In the genomic region with DNA sequence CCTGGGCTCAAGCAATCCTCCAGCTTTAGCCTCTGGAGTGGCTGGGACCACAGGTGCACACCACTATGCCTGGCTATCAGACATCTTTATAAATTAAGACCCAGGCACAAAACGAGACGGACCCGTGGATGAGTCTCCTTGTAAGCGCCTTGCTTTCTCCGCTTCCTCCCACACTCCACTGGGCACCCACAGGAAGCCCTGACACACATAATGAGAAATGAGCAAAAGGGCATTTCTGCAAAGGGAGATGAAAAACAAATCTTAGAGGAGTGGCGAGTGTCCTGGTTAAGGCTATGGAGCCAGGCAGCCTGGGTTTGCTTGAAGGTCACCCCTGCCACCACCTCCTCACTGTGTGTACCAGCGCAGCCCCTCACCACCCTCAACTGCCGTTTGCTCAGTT, we compare ENCODE assay signal across 1 cellular context.
TF ChIP-seq lines count a peak whose summit lies in the region.

No MANE protein-coding gene starts in this region.

TF ChIP-seq in WTC11, 78 proteins besides CTCF, POLR2A, EP300 and RAD21 (continued from another document):
- TF ChIP-seq, protein P1, sequence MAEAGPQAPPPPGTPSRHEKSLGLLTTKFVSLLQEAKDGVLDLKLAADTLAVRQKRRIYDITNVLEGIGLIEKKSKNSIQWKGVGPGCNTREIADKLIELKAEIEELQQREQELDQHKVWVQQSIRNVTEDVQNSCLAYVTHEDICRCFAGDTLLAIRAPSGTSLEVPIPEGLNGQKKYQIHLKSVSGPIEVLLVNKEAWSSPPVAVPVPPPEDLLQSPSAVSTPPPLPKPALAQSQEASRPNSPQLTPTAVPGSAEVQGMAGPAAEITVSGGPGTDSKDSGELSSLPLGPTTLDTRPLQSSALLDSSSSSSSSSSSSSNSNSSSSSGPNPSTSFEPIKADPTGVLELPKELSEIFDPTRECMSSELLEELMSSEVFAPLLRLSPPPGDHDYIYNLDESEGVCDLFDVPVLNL (CRISPR knock-in tag; IDR thresholded peaks at IDR 0.05; ENCODE audit: borderline replicate concordance, low read depth), result no peak
- TF ChIP-seq ZNF138 (CRISPR knock-in tag; conservative IDR thresholded peaks at IDR 0.05) (no peak), TCF7 (CRISPR knock-in tag; IDR thresholded peaks at IDR 0.05; ENCODE audit: low read depth) (no peak), ZNF317 (CRISPR knock-in tag; IDR thresholded peaks at IDR 0.05; ENCODE audit: borderline replicate concordance, low read depth) (no peak), MXD4 (CRISPR knock-in tag; IDR thresholded peaks at IDR 0.05; ENCODE audit: borderline replicate concordance) (no peak)
- TF ChIP-seq, protein P2, sequence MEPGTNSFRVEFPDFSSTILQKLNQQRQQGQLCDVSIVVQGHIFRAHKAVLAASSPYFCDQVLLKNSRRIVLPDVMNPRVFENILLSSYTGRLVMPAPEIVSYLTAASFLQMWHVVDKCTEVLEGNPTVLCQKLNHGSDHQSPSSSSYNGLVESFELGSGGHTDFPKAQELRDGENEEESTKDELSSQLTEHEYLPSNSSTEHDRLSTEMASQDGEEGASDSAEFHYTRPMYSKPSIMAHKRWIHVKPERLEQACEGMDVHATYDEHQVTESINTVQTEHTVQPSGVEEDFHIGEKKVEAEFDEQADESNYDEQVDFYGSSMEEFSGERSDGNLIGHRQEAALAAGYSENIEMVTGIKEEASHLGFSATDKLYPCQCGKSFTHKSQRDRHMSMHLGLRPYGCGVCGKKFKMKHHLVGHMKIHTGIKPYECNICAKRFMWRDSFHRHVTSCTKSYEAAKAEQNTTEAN (CRISPR knock-in tag; IDR thresholded peaks at IDR 0.05), result no peak
- TF ChIP-seq, protein P3, sequence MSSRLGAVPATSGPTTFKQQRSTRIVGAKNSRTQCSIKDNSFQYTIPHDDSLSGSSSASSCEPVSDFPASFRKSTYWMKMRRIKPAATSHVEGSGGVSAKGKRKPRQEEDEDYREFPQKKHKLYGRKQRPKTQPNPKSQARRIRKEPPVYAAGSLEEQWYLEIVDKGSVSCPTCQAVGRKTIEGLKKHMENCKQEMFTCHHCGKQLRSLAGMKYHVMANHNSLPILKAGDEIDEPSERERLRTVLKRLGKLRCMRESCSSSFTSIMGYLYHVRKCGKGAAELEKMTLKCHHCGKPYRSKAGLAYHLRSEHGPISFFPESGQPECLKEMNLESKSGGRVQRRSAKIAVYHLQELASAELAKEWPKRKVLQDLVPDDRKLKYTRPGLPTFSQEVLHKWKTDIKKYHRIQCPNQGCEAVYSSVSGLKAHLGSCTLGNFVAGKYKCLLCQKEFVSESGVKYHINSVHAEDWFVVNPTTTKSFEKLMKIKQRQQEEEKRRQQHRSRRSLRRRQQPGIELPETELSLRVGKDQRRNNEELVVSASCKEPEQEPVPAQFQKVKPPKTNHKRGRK (CRISPR knock-in tag; IDR thresholded peaks at IDR 0.05; ENCODE audit: borderline replicate concordance), result no peak
- TF ChIP-seq, protein P4, sequence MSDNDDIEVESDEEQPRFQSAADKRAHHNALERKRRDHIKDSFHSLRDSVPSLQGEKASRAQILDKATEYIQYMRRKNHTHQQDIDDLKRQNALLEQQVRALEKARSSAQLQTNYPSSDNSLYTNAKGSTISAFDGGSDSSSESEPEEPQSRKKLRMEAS (CRISPR knock-in tag; IDR thresholded peaks at IDR 0.05), result no peak
- TF ChIP-seq, protein P5, sequence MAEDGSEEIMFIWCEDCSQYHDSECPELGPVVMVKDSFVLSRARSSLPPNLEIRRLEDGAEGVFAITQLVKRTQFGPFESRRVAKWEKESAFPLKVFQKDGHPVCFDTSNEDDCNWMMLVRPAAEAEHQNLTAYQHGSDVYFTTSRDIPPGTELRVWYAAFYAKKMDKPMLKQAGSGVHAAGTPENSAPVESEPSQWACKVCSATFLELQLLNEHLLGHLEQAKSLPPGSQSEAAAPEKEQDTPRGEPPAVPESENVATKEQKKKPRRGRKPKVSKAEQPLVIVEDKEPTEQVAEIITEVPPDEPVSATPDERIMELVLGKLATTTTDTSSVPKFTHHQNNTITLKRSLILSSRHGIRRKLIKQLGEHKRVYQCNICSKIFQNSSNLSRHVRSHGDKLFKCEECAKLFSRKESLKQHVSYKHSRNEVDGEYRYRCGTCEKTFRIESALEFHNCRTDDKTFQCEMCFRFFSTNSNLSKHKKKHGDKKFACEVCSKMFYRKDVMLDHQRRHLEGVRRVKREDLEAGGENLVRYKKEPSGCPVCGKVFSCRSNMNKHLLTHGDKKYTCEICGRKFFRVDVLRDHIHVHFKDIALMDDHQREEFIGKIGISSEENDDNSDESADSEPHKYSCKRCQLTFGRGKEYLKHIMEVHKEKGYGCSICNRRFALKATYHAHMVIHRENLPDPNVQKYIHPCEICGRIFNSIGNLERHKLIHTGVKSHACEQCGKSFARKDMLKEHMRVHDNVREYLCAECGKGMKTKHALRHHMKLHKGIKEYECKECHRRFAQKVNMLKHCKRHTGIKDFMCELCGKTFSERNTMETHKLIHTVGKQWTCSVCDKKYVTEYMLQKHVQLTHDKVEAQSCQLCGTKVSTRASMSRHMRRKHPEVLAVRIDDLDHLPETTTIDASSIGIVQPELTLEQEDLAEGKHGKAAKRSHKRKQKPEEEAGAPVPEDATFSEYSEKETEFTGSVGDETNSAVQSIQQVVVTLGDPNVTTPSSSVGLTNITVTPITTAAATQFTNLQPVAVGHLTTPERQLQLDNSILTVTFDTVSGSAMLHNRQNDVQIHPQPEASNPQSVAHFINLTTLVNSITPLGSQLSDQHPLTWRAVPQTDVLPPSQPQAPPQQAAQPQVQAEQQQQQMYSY (CRISPR knock-in tag; IDR thresholded peaks at IDR 0.05), result no peak
- TF ChIP-seq, protein P6, sequence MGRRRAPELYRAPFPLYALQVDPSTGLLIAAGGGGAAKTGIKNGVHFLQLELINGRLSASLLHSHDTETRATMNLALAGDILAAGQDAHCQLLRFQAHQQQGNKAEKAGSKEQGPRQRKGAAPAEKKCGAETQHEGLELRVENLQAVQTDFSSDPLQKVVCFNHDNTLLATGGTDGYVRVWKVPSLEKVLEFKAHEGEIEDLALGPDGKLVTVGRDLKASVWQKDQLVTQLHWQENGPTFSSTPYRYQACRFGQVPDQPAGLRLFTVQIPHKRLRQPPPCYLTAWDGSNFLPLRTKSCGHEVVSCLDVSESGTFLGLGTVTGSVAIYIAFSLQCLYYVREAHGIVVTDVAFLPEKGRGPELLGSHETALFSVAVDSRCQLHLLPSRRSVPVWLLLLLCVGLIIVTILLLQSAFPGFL (CRISPR knock-in tag; IDR thresholded peaks at IDR 0.05; ENCODE audit: borderline replicate concordance), result no peak
